Comparison of ENCODE assay signal across 13 cellular contexts in the genomic region with DNA sequence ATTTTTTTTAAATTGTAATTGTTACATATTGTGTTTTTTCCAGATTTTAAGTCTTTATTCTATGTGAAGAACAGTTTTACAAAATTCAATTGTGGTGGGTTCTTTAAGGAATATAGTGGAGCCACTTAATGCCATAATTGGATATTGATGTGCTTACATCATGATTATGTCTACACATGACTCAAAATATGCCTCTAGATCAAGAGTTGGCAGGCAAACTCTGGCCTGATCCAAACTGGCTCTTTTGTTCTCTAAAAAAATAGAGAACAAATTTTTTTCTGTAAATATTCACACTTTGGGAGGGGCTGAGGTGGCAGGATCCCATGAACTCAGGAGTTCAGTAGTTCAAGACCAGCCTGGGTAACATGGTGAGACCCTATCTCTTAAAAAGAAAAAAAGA.
"Had no signal": no experiment of that assay in that cellular context is flagged by ENCODE, and none has a peak within 500 bp of the region (broad histone marks: within the 10 kb centered on the region; RNA-seq: fewer than 3 reads in every experiment).

No MANE protein-coding gene starts in this region.

- H3K27me3 ChIP-seq: cardiac muscle cell, right lobe of liver, spleen, tibial nerve, vagina had no signal

- H3K27ac ChIP-seq: cardiac muscle cell, psoas muscle, right lobe of liver, spleen, tibial nerve, vagina had no signal

- ATAC-seq: left lobe of liver; psoas muscle; stimulated activated memory B cell treated with anti-CD40 and anti-IgM and Interleukin-4, amounts not matched to agents 10 μg/mL and 1 μg/mL and 100 μg/mL, for 72 hours had no signal

- H3K9me3 ChIP-seq: psoas muscle, right lobe of liver, spleen, tibial nerve, vagina had no signal

- DNase-seq: activated B cell treated with CpG ODN at 0.5 μM for 24 hours; activated CD4-positive, alpha-beta T cell treated with anti-CD3 and anti-CD28 coated beads, Interleukin-2, amount 50 U/mL, for 1 hour; head of caudate nucleus; islet precursor cell; psoas muscle; right lobe of liver; spleen; stimulated activated CD4-positive, alpha-beta T cell treated with anti-CD3 and anti-CD28 coated beads, Interleukin-1b, Interleukin-23, amount 100 ng/mL, for 48 hours had no signal

- H3K4me3 ChIP-seq: cardiac muscle cell, psoas muscle, right lobe of liver, spleen, tibial nerve, vagina had no signal

- H3K36me3 ChIP-seq: cardiac muscle cell, vagina had no signal
